9 cellular contexts compared by ENCODE assay signal in the genomic region with DNA sequence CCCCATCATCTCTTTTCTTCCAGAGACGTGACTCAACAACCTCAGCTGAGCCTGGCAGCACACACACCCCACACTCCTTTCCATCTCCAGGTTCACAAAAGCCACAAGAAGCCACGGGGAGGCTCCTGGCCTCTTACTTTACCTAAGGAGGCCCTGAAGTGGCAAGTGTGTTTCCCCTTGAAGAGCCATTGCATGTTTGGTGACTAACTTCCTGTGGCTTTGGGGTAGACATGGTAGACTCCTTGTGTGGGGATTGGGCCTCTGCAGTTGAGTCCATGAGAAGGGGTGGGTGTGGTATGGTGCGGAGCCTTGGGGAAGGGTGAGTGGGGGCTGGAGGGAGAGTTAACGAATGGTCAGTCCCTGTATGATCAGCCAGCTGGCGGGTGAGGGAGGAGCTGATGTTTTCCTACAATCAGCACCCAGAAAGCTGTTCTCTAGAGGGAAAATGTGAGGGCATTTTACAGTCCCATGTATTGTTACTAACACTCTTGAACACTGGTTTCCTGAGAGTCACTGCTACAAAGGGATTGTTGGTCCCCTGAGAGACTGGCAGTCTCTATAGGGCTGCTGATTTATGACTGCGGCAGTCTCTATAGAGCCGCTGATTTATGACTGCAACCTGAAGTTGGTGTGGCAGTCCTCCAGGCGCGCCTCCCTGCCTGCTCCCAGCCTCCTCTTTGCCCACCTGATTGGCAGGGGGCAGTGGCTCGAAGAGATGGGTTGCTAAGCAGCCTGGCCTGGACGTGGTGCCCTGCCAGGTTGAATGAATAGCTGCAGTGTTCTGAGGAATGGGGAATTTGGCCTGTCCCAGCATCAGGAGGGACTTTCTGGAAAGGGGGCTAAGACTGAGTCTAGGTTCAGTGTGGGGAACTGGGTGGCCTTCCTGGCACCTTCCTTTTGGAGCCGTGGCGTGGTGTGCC. TPM values are rescaled to one million over a fixed set of nuclear protein-coding genes. Genes with fewer than 3 reads are reported as not detected.
DNase-seq lines count a peak whose midpoint lies in the region; ATAC-seq and TF ChIP-seq lines count a peak whose summit lies in the region.
"Had no signal": no experiment of that assay in that cellular context is flagged by ENCODE, and none has a peak within 500 bp of the region (broad histone marks: within the 10 kb centered on the region; RNA-seq: fewer than 3 reads in every experiment).

No MANE protein-coding gene starts in this region.

- peaks cover 5% of the 10 kb centered on the region for H3F3A ChIP-seq in PC-3 (ENCODE audit: low read length, unreplicated experiment)

- DNase-seq in EH (ENCODE audit: low read depth) (peak; percentile 53), PC-3 (peak; percentile 49), ecto neural progenitor cell (ENCODE audit: low spot score) (peak; percentile 43), putamen (ENCODE audit: low spot score) (peak; percentile 77), NCI-H510A treated with DMSO at 0.1 percent for 48 hours (lab: John Stamatoyannopoulos, UW) (no peak), NCI-H446 treated with DMSO at 0.1 percent for 48 hours (lab: John Stamatoyannopoulos, UW) (no peak)
- DNase-seq in NK-92 treated with Interleukin-12 subunit alpha and Interleukin-12 subunit beta, amount 100 ng/mL, for 24 hours (lab: John Stamatoyannopoulos, UW): no peak
- DNase-seq: NCI-H1092 treated with DMSO at 0.1 percent for 48 hours had no signal

- H2AFZ ChIP-seq in PC-3 (ENCODE audit: low read length): no peak overlapping the region

- H3K79me2 ChIP-seq in PC-3 (ENCODE audit: low read length): peaks cover 83% of the 10 kb centered on the region

- POLR2A ChIA-PET in PC-3 (lab: Charles Lee; ENCODE audit: unreplicated experiment): interaction anchor here (0.6 kb wide), 1 partner anchor 25 kb away, joined by 5 read pairs; the partner anchor contains the start of genes RECQL5 and SAP30BP

- CTCF ChIA-PET in PC-3 (lab: Charles Lee): no interaction called here

- BruUV-seq in PC-3 (replicated peaks; lab: Mats Ljungman, UMichigan): no TSS peak

- H3K9me2 ChIP-seq in PC-3 (replicated peaks; ENCODE audit: low read length): no peaks in the 10 kb centered on the region

- ATAC-seq in PC-3: no peak
- no peak for ATAC-seq in HG03442 (IDR thresholded peaks at IDR 0.05; ENCODE audit: unreplicated experiment)

- peaks cover 41% of the 10 kb centered on the region for H3K36me3 ChIP-seq in PC-3 (ENCODE audit: low read depth, low read length)

- intact Hi-C loops in PC-3 (cut with micrococcal nuclease): no loop called here

- H3K27ac ChIP-seq in PC-3 (ENCODE audit: low read length): no peak overlapping the region

- no peak for TF ChIP-seq CTCF in PC-3 (conservative IDR thresholded peaks at IDR 0.05; ENCODE audit: low read depth, low read length)

- no peaks in the 10 kb centered on the region for H3K9me3 ChIP-seq in PC-3 (ENCODE audit: low read length)

- peaks cover 4% of the 10 kb centered on the region; the same call in 1 of the 2 replicates for H4K20me1 ChIP-seq in PC-3 (ENCODE audit: low read length)

- H3K4me3 ChIP-seq in PC-3 (ENCODE audit: low read length): no peak overlapping the region

- H3K9ac ChIP-seq in PC-3 (ENCODE audit: low read length): no peak overlapping the region

- H3K4me2 ChIP-seq in PC-3 (ENCODE audit: low read length): peak overlapping the region; percentile 5; the same call in 1 of the 2 replicates

- H3K27me3 ChIP-seq in PC-3 (ENCODE audit: low read length): no peaks in the 10 kb centered on the region

- peaks cover 87% of the 10 kb centered on the region for H3K4me1 ChIP-seq in PC-3 (ENCODE audit: insufficient read depth, low read length)

RNA-seq across cellular contexts. Expression of gene SAP30BP, which starts 24.5 kb away (rescaled TPM):
- 97.8 and 115 TPM in 2 replicates for total RNA-seq in PC-3 (2014; rRNA removed)

RNA-seq across cellular contexts. Expression of gene RECQL5, which starts 24.7 kb away (rescaled TPM):
- 54.2 and 97.7 TPM in 2 replicates for total RNA-seq in PC-3 (2014; rRNA removed)

RNA-seq across cellular contexts. Expression of gene ITGB4, which starts 29.6 kb away (rescaled TPM):
- total RNA-seq in PC-3 (2014; rRNA removed): 273 and 362 TPM in 2 replicates

RNA-seq across cellular contexts. Expression of gene SMIM5, which starts 58.4 kb away (rescaled TPM):
- 2.3 and 4.3 TPM in 2 replicates for total RNA-seq in PC-3 (2014; rRNA removed)

Comparison
In these comparisons a context has a peak if more than half of its experiments do, and no peak if none do; other contexts are left out.
1. DNase-seq: peak in EH (single experiment), PC-3 (single experiment), ecto neural progenitor cell (single experiment) and putamen (single experiment); none in NK-92 treated with Interleukin-12 subunit alpha and Interleukin-12 subunit beta, amount 100 ng/mL, for 24 hours (single experiment), NCI-H510A treated with DMSO at 0.1 percent for 48 hours (single experiment) and NCI-H446 treated with DMSO at 0.1 percent for 48 hours (single experiment).